Comparison of ENCODE assay signal across 8 cellular contexts in the genomic region with DNA sequence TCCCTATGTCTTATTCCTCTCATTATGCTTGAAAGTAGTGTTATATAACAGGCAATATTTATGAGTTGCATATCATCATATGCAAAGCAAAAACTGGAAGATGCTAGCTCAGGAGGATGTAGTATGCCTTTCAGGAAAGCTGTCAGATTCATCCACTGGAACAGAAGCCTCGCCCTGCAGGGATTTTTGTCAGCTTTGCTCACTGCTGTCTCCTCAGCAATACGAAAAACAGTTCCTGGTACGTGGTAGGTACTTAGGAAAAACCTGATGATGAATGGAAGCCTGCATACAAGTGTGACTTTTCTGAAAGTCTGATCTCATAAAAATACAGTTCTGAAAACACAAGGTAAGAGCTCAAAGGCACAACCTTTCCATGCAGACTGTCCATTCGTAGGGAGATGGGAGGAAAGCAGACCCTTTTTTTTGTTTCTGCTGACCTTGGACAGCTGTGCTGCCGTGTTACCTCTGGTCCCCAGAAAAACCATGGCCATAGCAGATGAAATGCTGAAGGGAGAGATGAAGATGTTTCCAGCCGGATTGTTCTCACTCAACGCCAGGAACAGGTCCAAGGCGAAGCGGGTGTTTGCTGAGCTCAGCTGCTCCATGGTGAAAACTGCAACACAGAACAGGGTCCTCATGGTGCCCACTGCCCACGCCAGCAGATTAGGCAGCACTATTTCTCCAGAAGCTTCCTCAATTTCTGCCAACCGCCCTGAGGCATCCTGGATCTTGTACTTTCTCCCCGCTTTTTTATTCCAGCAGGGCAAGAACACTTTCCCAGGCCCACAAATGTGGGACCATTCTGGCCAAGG. TPM values are rescaled to one million over a fixed set of nuclear protein-coding genes. Genes with fewer than 3 reads are reported as not detected.
DNase-seq lines count a peak whose midpoint lies in the region; ATAC-seq and TF ChIP-seq lines count a peak whose summit lies in the region.

No MANE protein-coding gene starts in this region.

- DNase-seq in activated B cell treated with CpG ODN at 0.5 μM for 24 hours: no peak
- DNase-seq in foreskin keratinocyte: peak in 1 of 2 donors; percentile 79
- no peak for DNase-seq in sigmoid colon
- DNase-seq in KG1 (lab: John Stamatoyannopoulos, UW): no peak
- no peak for DNase-seq in NCI-H2227 treated with DMSO at 0.1 percent for 48 hours (lab: John Stamatoyannopoulos, UW)

- CTCF ChIA-PET in activated B cell treated with CpG ODN at 0.5 μM for 24 hours (lab: Charles Lee): interaction anchor here (0.7 to 4.0 kb wide), 6 partner anchors 49 to 112 kb away, joined by 3 to 23 read pairs (median 12); no protein-coding TSS in a partner anchor

- intact Hi-C loops in activated B cell treated with CpG ODN at 0.5 μM for 24 hours (cut with micrococcal nuclease) (no loop called here), sigmoid colon (cut with DNase I) (no loop called here)

- no peak for TF ChIP-seq EP300 in sigmoid colon (IDR thresholded peaks at IDR 0.05)

- TF ChIP-seq CTCF in activated B cell treated with CpG ODN at 0.5 μM for 24 hours (IDR thresholded peaks at IDR 0.05): no peak
- no peak for TF ChIP-seq CTCF in foreskin keratinocyte (conservative IDR thresholded peaks at IDR 0.05)
- TF ChIP-seq CTCF in sigmoid colon (IDR thresholded peaks at IDR 0.05): no peak

- H3K9me3 ChIP-seq in ES-I3 (ENCODE audit: control insufficient read depth, insufficient read depth, low read length): no peaks in the 10 kb centered on the region
- no peaks in the 10 kb centered on the region for H3K9me3 ChIP-seq in sigmoid colon

- peaks cover 44% of the 10 kb centered on the region for H3K4me1 Mint-ChIP-seq in activated B cell treated with CpG ODN at 0.5 μM for 24 hours

- peak overlapping the region; percentile 6 to 79 (median 68) for H3K4me3 ChIP-seq in sigmoid colon

- peaks cover 48% of the 10 kb centered on the region for H3K36me3 Mint-ChIP-seq in activated B cell treated with CpG ODN at 0.5 μM for 24 hours (ENCODE audit: low read depth)

- H3K27me3 Mint-ChIP-seq in activated B cell treated with CpG ODN at 0.5 μM for 24 hours: no peaks in the 10 kb centered on the region

- POLR2A ChIA-PET in activated B cell treated with CpG ODN at 0.5 μM for 24 hours (lab: Charles Lee): interaction anchor here (1.0 to 3.6 kb wide), 12 partner anchors 10 to 150 kb away, joined by 3 to 52 read pairs (median 9); a partner anchor contains a TSS

- peaks cover 18% of the 10 kb centered on the region for H3K4me1 ChIP-seq in ES-I3 (ENCODE audit: insufficient read depth, low read length)
- peaks cover 26% of the 10 kb centered on the region for H3K4me1 ChIP-seq in foreskin keratinocyte
- peaks cover 0 to 42% (median 36%) of the 10 kb centered on the region in 4 donors for H3K4me1 ChIP-seq in sigmoid colon

- H3K9ac ChIP-seq in ES-I3 (ENCODE audit: low read depth, low read length): peak overlapping the region; percentile 60; the same call in 1 of the 2 replicates

- no peaks in the 10 kb centered on the region for H3K27me3 ChIP-seq in foreskin keratinocyte
- H3K27me3 ChIP-seq in sigmoid colon: no peaks in the 10 kb centered on the region

- no peak for TF ChIP-seq POLR2A in sigmoid colon (IDR thresholded peaks at IDR 0.05)

- WGBS in sigmoid colon, 2 donors: 14 to 51% methylated on average over 12 of the region's 12 CpGs

- H3K27ac Mint-ChIP-seq in activated B cell treated with CpG ODN at 0.5 μM for 24 hours: peak overlapping the region; percentile 59

- no peak for ATAC-seq in activated B cell treated with CpG ODN at 0.5 μM for 24 hours (ENCODE audit: low read depth)
- ATAC-seq in foreskin keratinocyte: no peak
- no peak for ATAC-seq in HG02798 (IDR thresholded peaks at IDR 0.05; ENCODE audit: poor library complexity, unreplicated experiment)
- no peak for ATAC-seq in HG03097 (IDR thresholded peaks at IDR 0.05; ENCODE audit: low FRiP score, unreplicated experiment)

- peak overlapping the region; percentile 86 for H3K4me3 Mint-ChIP-seq in activated B cell treated with CpG ODN at 0.5 μM for 24 hours

- H3K9me3 Mint-ChIP-seq in activated B cell treated with CpG ODN at 0.5 μM for 24 hours: no peaks in the 10 kb centered on the region

- H3K36me3 ChIP-seq in ES-I3 (ENCODE audit: insufficient read depth, low read length): peaks cover 10% of the 10 kb centered on the region; the same call in 1 of the 2 replicates
- peaks cover 5 to 50% (median 15%) of the 10 kb centered on the region in 4 donors for H3K36me3 ChIP-seq in sigmoid colon

- H3K27ac ChIP-seq in foreskin keratinocyte (peak overlapping the region; percentile 96), sigmoid colon (peak overlapping the region; percentile 93 to 99 (median 98))

RNA-seq across cellular contexts. Expression of a gene that starts 1.5 kb away (rescaled TPM):
- total RNA-seq in activated B cell treated with CpG ODN at 0.5 μM for 24 hours (59.9 and 60.5 TPM in 2 replicates), foreskin keratinocyte (34.2 TPM in 2 replicates), sigmoid colon (10 to 100 TPM; 19.6 to 88.0 (median 22.9) TPM)
- polyA plus RNA-seq in foreskin keratinocyte (36.5 and 40.3 TPM in 2 replicates), sigmoid colon (100 to 1,000 TPM in 2 of 3 donors, 10 to 100 TPM in 1; 97.9 to 230 (median 161) TPM)
